In genomic region chr4:2465032-2465431, GRCh38 we compare ENCODE assay signal across 1 cellular context.
TF ChIP-seq lines count a peak whose summit lies in the region.

No MANE protein-coding gene starts in this region.

TF ChIP-seq in K562, 482 proteins besides CTCF, POLR2A, EP300 and RAD21 (continued from another document):
- TF ChIP-seq ZBTB33 (CRISPR knock-in tag; IDR thresholded peaks at IDR 0.05) (no peak), CEBPB (tag; IDR thresholded peaks at IDR 0.05) (no peak), C11orf30 (IDR thresholded peaks at IDR 0.05; ENCODE audit: low read depth) (no peak), HEY1 (CRISPR knock-in tag; IDR thresholded peaks at IDR 0.05; ENCODE audit: borderline replicate concordance) (no peak)
